ENCODE assay signal across 1 cellular context in genomic region chr2:63840785-63841253, GRCh38.
TF ChIP-seq lines count a peak whose summit lies in the region.

No MANE protein-coding gene starts in this region.

TF ChIP-seq in WTC11, 78 proteins besides CTCF, POLR2A, EP300 and RAD21 (continued from another document):
- peak; percentile 80; the same call in 1 of the 2 replicates for TF ChIP-seq ZNF281 (CRISPR knock-in tag; IDR thresholded peaks at IDR 0.05)
- TF ChIP-seq MAX (CRISPR knock-in tag; IDR thresholded peaks at IDR 0.05), result 0 out of 2 replicates have a peak, but pooled peaks have one; percentile 41
- TF ChIP-seq FOXP4 (CRISPR knock-in tag; IDR thresholded peaks at IDR 0.05), result 0 out of 2 replicates have a peak, but pooled peaks have one; percentile 68
- TF ChIP-seq ZNF219 (CRISPR knock-in tag; IDR thresholded peaks at IDR 0.05; ENCODE audit: borderline replicate concordance), result no peak; the same call in 1 of the 2 replicates
- 0 out of 2 replicates have a peak, but pooled peaks have one; percentile 77 for TF ChIP-seq AFF4 (CRISPR knock-in tag; IDR thresholded peaks at IDR 0.05; ENCODE audit: borderline replicate concordance)
- 0 out of 2 replicates have a peak, but pooled peaks have one; percentile 2 for TF ChIP-seq KAT7 (CRISPR knock-in tag; IDR thresholded peaks at IDR 0.05; ENCODE audit: borderline replicate concordance)
TF ChIP-seq in WTC11: peak in this region for 20.
